In the genomic region with DNA sequence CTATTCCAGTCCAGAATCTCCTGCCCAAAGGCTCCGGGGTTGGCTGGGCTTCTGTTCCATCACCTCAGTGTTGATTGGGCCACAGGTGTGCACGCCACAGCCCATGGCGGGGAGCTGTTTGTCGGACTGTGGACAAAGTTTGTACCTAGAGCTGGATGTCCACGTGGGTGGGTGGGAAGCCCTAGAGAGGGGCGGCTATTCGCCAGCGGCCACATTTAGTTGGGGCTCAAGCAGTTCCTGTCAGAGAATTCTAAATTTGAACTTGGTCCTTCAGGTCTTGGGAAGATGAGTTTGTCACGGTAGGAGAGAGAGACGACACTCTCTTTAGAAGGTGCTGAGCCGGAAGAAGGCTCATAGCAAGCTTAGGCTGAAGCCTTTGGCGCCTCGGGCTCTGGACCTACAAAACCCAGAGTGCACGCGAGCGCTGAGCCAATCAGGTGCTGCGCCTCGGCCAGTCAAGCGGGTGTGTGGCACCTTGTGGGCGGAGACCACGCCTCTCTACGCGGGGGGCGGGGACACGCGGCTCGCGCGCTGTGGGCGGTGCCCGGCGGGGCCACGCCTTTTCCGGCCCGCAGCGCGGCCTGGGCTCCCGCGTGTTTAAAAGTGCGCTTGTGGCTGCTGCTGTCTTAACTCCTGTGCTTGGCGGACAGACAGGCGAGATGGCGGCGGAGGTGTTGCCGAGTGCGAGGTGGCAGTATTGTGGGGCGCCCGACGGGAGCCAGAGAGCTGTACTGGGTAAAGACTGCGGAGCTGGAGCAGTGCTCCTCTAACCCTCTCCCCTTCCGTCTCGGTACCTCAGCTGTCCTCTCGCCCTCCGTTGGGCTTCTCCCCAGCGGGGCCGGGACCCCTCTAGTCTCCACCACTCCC, we compare ENCODE assay signal across 8 cellular contexts. TPM values are rescaled to one million over a fixed set of nuclear protein-coding genes. Genes with fewer than 3 reads are reported as not detected.
DNase-seq lines count a peak whose midpoint lies in the region; ATAC-seq and TF ChIP-seq lines count a peak whose summit lies in the region.

A gene with protein sequence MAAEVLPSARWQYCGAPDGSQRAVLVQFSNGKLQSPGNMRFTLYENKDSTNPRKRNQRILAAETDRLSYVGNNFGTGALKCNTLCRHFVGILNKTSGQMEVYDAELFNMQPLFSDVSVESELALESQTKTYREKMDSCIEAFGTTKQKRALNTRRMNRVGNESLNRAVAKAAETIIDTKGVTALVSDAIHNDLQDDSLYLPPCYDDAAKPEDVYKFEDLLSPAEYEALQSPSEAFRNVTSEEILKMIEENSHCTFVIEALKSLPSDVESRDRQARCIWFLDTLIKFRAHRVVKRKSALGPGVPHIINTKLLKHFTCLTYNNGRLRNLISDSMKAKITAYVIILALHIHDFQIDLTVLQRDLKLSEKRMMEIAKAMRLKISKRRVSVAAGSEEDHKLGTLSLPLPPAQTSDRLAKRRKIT (plus strand): TSS at position 560 of the 867 bp plus-strand sequence. CDS start 100 bp downstream, at position 660.

- peak within 1 kb of the TSS; percentile 71 for H3K27ac ChIP-seq in epithelial cell of prostate

- TF ChIP-seq RAD21 in Ishikawa (IDR thresholded peaks at IDR 0.05; ENCODE audit: low read depth): no peak

- DNase-seq in DMS153 (lab: John Stamatoyannopoulos, UW) (peak; percentile 95), OCI-M2 (lab: John Stamatoyannopoulos, UW; ENCODE audit: unreplicated experiment) (peak; percentile 51), activated T-cell treated with anti-CD3 and anti-CD28 coated beads for 4 hours (peak; percentile 96), epithelial cell of prostate (ENCODE audit: low read depth, low spot score) (peak; percentile 87), mucosa of gallbladder (ENCODE audit: low spot score) (peak; percentile 96)
- peak; percentile 94 for DNase-seq in stimulated activated CD8-positive, alpha-beta memory T cell treated with anti-CD3 and anti-CD28 coated beads, Interleukin-4, amount 100 ng/mL, for 24 hours (ENCODE audit: low read depth)

- ATAC-seq in GM21576 (IDR thresholded peaks at IDR 0.05; ENCODE audit: unreplicated experiment): peak; percentile 92

- no peak for TF ChIP-seq EP300 in Ishikawa (IDR thresholded peaks at IDR 0.05; ENCODE audit: borderline replicate concordance)

TF ChIP-seq in Ishikawa, 13 proteins besides CTCF, POLR2A, EP300 and RAD21:
- TF ChIP-seq, protein P1, sequence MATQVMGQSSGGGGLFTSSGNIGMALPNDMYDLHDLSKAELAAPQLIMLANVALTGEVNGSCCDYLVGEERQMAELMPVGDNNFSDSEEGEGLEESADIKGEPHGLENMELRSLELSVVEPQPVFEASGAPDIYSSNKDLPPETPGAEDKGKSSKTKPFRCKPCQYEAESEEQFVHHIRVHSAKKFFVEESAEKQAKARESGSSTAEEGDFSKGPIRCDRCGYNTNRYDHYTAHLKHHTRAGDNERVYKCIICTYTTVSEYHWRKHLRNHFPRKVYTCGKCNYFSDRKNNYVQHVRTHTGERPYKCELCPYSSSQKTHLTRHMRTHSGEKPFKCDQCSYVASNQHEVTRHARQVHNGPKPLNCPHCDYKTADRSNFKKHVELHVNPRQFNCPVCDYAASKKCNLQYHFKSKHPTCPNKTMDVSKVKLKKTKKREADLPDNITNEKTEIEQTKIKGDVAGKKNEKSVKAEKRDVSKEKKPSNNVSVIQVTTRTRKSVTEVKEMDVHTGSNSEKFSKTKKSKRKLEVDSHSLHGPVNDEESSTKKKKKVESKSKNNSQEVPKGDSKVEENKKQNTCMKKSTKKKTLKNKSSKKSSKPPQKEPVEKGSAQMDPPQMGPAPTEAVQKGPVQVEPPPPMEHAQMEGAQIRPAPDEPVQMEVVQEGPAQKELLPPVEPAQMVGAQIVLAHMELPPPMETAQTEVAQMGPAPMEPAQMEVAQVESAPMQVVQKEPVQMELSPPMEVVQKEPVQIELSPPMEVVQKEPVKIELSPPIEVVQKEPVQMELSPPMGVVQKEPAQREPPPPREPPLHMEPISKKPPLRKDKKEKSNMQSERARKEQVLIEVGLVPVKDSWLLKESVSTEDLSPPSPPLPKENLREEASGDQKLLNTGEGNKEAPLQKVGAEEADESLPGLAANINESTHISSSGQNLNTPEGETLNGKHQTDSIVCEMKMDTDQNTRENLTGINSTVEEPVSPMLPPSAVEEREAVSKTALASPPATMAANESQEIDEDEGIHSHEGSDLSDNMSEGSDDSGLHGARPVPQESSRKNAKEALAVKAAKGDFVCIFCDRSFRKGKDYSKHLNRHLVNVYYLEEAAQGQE (IDR thresholded peaks at IDR 0.05; ENCODE audit: low read depth): no peak
- TF ChIP-seq TCF12 (IDR thresholded peaks at IDR 0.05; ENCODE audit: low read depth) (no peak), ZBTB7A (IDR thresholded peaks at IDR 0.05; ENCODE audit: low read depth) (no peak), TEAD4 (IDR thresholded peaks at IDR 0.05) (no peak), NFIC (IDR thresholded peaks at IDR 0.05) (no peak), YY1 (IDR thresholded peaks at IDR 0.05; ENCODE audit: low read depth) (peak; percentile 62; the same call in 1 of the 2 replicates), CREB1 (IDR thresholded peaks at IDR 0.05; ENCODE audit: low read depth) (peak; percentile 6; the same call in 1 of the 2 replicates), TAF1 (IDR thresholded peaks at IDR 0.05; ENCODE audit: low read depth) (peak; percentile 88), CEBPB (IDR thresholded peaks at IDR 0.05) (no peak), FOXM1 (IDR thresholded peaks at IDR 0.05; ENCODE audit: borderline replicate concordance, low read depth) (no peak), EGR1 (IDR thresholded peaks at IDR 0.05) (peak; percentile 84)
- TF ChIP-seq, protein P2, sequence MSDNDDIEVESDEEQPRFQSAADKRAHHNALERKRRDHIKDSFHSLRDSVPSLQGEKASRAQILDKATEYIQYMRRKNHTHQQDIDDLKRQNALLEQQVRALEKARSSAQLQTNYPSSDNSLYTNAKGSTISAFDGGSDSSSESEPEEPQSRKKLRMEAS (IDR thresholded peaks at IDR 0.05): peak; percentile 87
- TF ChIP-seq, protein P3, sequence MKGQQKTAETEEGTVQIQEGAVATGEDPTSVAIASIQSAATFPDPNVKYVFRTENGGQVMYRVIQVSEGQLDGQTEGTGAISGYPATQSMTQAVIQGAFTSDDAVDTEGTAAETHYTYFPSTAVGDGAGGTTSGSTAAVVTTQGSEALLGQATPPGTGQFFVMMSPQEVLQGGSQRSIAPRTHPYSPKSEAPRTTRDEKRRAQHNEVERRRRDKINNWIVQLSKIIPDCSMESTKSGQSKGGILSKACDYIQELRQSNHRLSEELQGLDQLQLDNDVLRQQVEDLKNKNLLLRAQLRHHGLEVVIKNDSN (IDR thresholded peaks at IDR 0.05): peak; percentile 70

RNA-seq across cellular contexts. Expression of the gene that starts here (rescaled TPM):
- 19.3 TPM for total RNA-seq in mucosa of gallbladder

Comparison
In these comparisons a context has a peak if more than half of its experiments do, and no peak if none do; other contexts are left out.
1. Peak in every context shown above with its lines: DNase-seq, ATAC-seq and H3K27ac ChIP-seq.